8 cellular contexts compared by ENCODE assay signal in the genomic region with DNA sequence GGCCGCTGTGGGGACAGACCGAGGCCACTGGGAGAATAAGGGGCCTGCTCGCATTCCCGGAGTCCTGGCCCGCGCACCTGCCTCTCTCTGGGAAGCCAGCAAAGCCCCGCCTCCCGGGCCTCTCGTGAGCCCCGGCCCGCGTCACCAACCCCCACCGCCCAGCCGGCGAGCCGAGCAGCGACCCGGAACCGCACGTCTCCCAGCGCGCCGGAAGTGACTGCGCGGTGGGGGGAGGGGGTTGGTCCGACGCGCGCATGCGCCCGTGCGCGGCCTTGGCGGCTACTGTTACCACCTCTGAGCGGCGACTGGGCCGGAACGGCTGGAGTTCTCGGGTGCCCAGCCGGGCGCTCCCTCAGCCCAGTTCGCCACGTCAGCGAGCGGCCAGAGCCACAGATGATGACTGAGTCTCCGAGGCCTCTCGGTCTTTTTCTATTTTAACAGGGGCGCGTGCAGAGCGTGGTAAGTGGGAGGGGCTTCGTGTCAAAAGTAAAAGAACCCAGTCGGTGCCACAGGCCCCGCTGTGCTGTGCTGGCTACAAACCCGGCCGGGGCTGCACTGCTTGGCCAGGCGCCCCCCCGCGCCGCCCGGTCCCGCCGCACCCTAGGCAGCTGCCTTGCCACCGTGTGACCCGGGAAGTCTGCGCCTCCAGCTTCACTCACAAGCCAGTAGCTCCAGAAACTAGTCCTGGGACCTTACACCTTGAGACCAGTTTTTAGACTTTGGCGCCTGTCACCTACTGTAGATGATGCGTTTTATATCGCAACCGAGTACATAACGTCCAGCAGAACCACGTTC. TPM values are rescaled to one million over a fixed set of nuclear protein-coding genes. Genes with fewer than 3 reads are reported as not detected.
DNase-seq lines count a peak whose midpoint lies in the region; ATAC-seq and TF ChIP-seq lines count a peak whose summit lies in the region.

Gene GOLGA1 (minus strand): TSS at position 190 of the 795 bp plus-strand sequence. CDS start 2,372 bp downstream, outside the sequence.

- no peaks in the 10 kb centered on the region for H3K27me3 ChIP-seq in liver (ENCODE audit: control insufficient read depth in 4 of 4, insufficient read depth in 4 of 4, low read length in 3 of 4)

- peak within 1 kb of the TSS; percentile 89 for H3K27ac Mint-ChIP-seq in activated CD4-positive, alpha-beta memory T cell treated with anti-CD3 and anti-CD28 coated beads for 36 hours

- under 1% methylated on average over 71 of the region's 71 CpGs for WGBS in liver

- H3K9me3 Mint-ChIP-seq in activated CD4-positive, alpha-beta memory T cell treated with anti-CD3 and anti-CD28 coated beads for 36 hours, result no peaks in the 10 kb centered on the region

- POLR2A ChIA-PET in activated CD4-positive, alpha-beta memory T cell treated with anti-CD3 and anti-CD28 coated beads for 36 hours (lab: Charles Lee), result interaction anchor here (1.2 to 1.3 kb wide), 3 partner anchors 71 to 301 kb away, joined by 3 to 10 read pairs (median 9); partner anchors contain the start of gene HSPA5

- ATAC-seq in GM19397 (IDR thresholded peaks at IDR 0.05; ENCODE audit: unreplicated experiment) (peak; percentile 85), HG03565 (IDR thresholded peaks at IDR 0.05; ENCODE audit: unreplicated experiment) (peak; percentile 70)

- peaks cover 3 to 17% (median 5%) of the 10 kb centered on the region in 4 donors for H3K4me1 ChIP-seq in liver (ENCODE audit: control insufficient read depth in 4 of 4, insufficient read depth in 4 of 4, low read length in 3 of 4)

- H3K4me3 Mint-ChIP-seq in activated CD4-positive, alpha-beta memory T cell treated with anti-CD3 and anti-CD28 coated beads for 36 hours, result peak within 1 kb of the TSS; percentile 79

- CTCF ChIA-PET in activated CD4-positive, alpha-beta memory T cell treated with anti-CD3 and anti-CD28 coated beads for 36 hours (lab: Charles Lee), result no interaction called here

- no peak for TF ChIP-seq RAD21 in liver (IDR thresholded peaks at IDR 0.05)

- H3K4me3 ChIP-seq in liver (ENCODE audit: low read depth in 1 of 3, low read length in 3 of 3), result peak within 1 kb of the TSS; percentile 76 to 98 (median 93)

- DNase-seq in CD1c-positive myeloid dendritic cell (ENCODE audit: extremely low spot score) (peak; percentile 97), NCI-H774 (lab: John Stamatoyannopoulos, UW) (peak; percentile 97), dermis microvascular lymphatic vessel endothelial cell (ENCODE audit: low read depth in 2 of 2) (peak; percentile 87 to 97)
- peak; percentile 95 for DNase-seq in activated CD4-positive, alpha-beta memory T cell treated with anti-CD3 and anti-CD28 coated beads for 36 hours
- peak; percentile 92 for DNase-seq in stimulated activated CD4-positive, alpha-beta T cell treated with anti-CD3 and anti-CD28 coated beads, Interleukin-4, amount 100 ng/mL, for 1 hour

- intact Hi-C loops in activated CD4-positive, alpha-beta memory T cell treated with anti-CD3 and anti-CD28 coated beads for 36 hours (cut with micrococcal nuclease), result loop anchor here (1.0 to 2.0 kb wide), 7 partner anchors 26 to 300 kb away; partner anchors contain the start of genes ARPC5L, HSPA5, NR6A1 and RABEPK

- no peaks in the 10 kb centered on the region for H3K27me3 Mint-ChIP-seq in activated CD4-positive, alpha-beta memory T cell treated with anti-CD3 and anti-CD28 coated beads for 36 hours

- H3K9me3 ChIP-seq in liver (ENCODE audit: control insufficient read depth in 4 of 4, low read length in 3 of 4), result no peaks in the 10 kb centered on the region

- peak within 1 kb of the TSS; percentile 98 to 99 for H3K27ac ChIP-seq in liver (ENCODE audit: low read depth in 1 of 2, low read length in 2 of 2)

- H3K9ac ChIP-seq in liver (ENCODE audit: low read depth in 1 of 2, low read length in 2 of 2), result peak within 1 kb of the TSS; percentile 96 to 98

- H3K4me1 Mint-ChIP-seq in activated CD4-positive, alpha-beta memory T cell treated with anti-CD3 and anti-CD28 coated beads for 36 hours (ENCODE audit: low read depth), result peaks cover 24% of the 10 kb centered on the region

- peaks cover 2 to 9% (median 8%) of the 10 kb centered on the region in 4 donors for H3K36me3 ChIP-seq in liver (ENCODE audit: control insufficient read depth in 4 of 4, insufficient read depth in 3 of 4, low read depth in 1 of 4, low read length in 3 of 4)

- H3K36me3 Mint-ChIP-seq in activated CD4-positive, alpha-beta memory T cell treated with anti-CD3 and anti-CD28 coated beads for 36 hours, result peaks cover 13% of the 10 kb centered on the region

- no peak for TF ChIP-seq CTCF in liver (IDR thresholded peaks at IDR 0.05; ENCODE audit: low read depth, low read length, missing input control)

TF ChIP-seq in liver, 16 proteins besides CTCF, POLR2A, EP300 and RAD21:
- TF ChIP-seq ZBTB33 (IDR thresholded peaks at IDR 0.05) (no peak), NR2F2 (IDR thresholded peaks at IDR 0.05) (no peak), RXRA (IDR thresholded peaks at IDR 0.05) (no peak), EGR1 (IDR thresholded peaks at IDR 0.05; ENCODE audit: low read depth in 2 of 2) (no peak), HNF4G (IDR thresholded peaks at IDR 0.05) (no peak), TAF1 (conservative IDR thresholded peaks at IDR 0.05) (peak; percentile 62), HNF4A (conservative IDR thresholded peaks at IDR 0.05) (no peak), FOXA1 (IDR thresholded peaks at IDR 0.05) (no peak), GABPA (IDR thresholded peaks at IDR 0.05 in 1 of 2, conservative IDR thresholded peaks at IDR 0.05 in 1 of 2) (peak; percentile 71 to 94), SP1 (IDR thresholded peaks at IDR 0.05) (peak; percentile 43), YY1 (IDR thresholded peaks at IDR 0.05) (peak; percentile 52)
- TF ChIP-seq, protein P1, sequence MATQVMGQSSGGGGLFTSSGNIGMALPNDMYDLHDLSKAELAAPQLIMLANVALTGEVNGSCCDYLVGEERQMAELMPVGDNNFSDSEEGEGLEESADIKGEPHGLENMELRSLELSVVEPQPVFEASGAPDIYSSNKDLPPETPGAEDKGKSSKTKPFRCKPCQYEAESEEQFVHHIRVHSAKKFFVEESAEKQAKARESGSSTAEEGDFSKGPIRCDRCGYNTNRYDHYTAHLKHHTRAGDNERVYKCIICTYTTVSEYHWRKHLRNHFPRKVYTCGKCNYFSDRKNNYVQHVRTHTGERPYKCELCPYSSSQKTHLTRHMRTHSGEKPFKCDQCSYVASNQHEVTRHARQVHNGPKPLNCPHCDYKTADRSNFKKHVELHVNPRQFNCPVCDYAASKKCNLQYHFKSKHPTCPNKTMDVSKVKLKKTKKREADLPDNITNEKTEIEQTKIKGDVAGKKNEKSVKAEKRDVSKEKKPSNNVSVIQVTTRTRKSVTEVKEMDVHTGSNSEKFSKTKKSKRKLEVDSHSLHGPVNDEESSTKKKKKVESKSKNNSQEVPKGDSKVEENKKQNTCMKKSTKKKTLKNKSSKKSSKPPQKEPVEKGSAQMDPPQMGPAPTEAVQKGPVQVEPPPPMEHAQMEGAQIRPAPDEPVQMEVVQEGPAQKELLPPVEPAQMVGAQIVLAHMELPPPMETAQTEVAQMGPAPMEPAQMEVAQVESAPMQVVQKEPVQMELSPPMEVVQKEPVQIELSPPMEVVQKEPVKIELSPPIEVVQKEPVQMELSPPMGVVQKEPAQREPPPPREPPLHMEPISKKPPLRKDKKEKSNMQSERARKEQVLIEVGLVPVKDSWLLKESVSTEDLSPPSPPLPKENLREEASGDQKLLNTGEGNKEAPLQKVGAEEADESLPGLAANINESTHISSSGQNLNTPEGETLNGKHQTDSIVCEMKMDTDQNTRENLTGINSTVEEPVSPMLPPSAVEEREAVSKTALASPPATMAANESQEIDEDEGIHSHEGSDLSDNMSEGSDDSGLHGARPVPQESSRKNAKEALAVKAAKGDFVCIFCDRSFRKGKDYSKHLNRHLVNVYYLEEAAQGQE (IDR thresholded peaks at IDR 0.05), result peak; percentile 68
- TF ChIP-seq, protein P2, sequence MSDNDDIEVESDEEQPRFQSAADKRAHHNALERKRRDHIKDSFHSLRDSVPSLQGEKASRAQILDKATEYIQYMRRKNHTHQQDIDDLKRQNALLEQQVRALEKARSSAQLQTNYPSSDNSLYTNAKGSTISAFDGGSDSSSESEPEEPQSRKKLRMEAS (IDR thresholded peaks at IDR 0.05), result no peak

RNA-seq across cellular contexts. Expression of gene GOLGA1, which starts in this region (rescaled TPM):
- 10 to 100 TPM; 14.1 to 15.3 TPM for total RNA-seq in activated CD4-positive, alpha-beta memory T cell treated with anti-CD3 and anti-CD28 coated beads for 36 hours
- total RNA-seq in dermis microvascular lymphatic vessel endothelial cell (5.9 and 7.6 TPM in 2 replicates), liver (10 to 100 TPM in 1 of 2 donors, 1 to 10 TPM in 1; 7.1 to 17.6 TPM)
- 10 to 100 TPM in 1 of 2 donors, 1 to 10 TPM in 1; 5.9 to 10.7 TPM for polyA plus RNA-seq in liver

Comparison
In these comparisons a context has a peak if more than half of its experiments do, and no peak if none do; other contexts are left out.
1. Peak in every context shown above with its lines: DNase-seq, ATAC-seq, H3K4me3 ChIP-seq and H3K27ac ChIP-seq.